ENCODE assay signal across 24 cellular contexts in the genomic region with DNA sequence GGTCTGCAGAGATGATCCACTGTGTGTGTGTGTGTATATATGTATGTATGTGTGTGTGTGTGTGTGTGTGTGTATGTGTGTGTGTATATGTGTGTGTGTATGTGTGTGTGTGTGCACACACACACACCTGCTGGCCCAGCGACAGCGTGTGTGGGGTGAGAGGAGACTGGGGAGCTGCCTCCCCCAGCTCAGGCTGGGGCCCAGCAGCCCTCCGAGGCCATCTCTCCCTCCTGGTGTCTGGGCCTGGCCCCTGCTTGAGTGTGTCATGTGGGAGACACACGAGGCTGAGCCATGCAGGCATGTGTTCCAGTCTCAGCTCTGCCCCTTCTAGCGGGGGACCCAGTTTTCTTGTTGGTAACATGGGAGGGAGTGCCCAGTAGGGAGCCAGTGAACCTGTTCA. TPM values are rescaled to one million over a fixed set of nuclear protein-coding genes. Genes with fewer than 3 reads are reported as not detected.
"Had no signal": no experiment of that assay in that cellular context is flagged by ENCODE, and none has a peak within 500 bp of the region (broad histone marks: within the 10 kb centered on the region; RNA-seq: fewer than 3 reads in every experiment).

No MANE protein-coding gene starts in this region.

- H3K9ac ChIP-seq: parathyroid adenoma had no signal

- H3K36me3 ChIP-seq: breast epithelium, colonic mucosa, esophagus squamous epithelium, gastrocnemius medialis, left ventricle myocardium inferior, tibial artery had no signal

- ATAC-seq: activated T-cell treated with anti-CD3 and anti-CD28 coated beads, Interleukin-2, amount 50 U/mL, for 72 hours; gastrocnemius medialis; right cardiac atrium; stimulated activated naive CD8-positive, alpha-beta T cell treated with anti-CD3 and anti-CD28 coated beads, Interleukin-15, amount 100 ng/mL, for 72 hours had no signal

- DNase-seq: activated CD4-positive, alpha-beta memory T cell treated with anti-CD3 and anti-CD28 coated beads, Interleukin-2, amount 10 ng/mL, durations not matched to agents 7 days and 5 days; activated CD4-positive, alpha-beta T cell treated with anti-CD3 and anti-CD28 coated beads, Interleukin-2, amount 10 ng/mL, durations not matched to agents 24 days and 14 days; activated effector memory CD4-positive, alpha-beta T cell treated with Interleukin-2 at 50 U/mL for 16 hours; activated naive CD4-positive, alpha-beta T cell treated with anti-CD3 and anti-CD28 coated beads for 36 hours; activated naive CD8-positive, alpha-beta T cell treated with anti-CD3 and anti-CD28 coated beads, Interleukin-2, amount 10 ng/mL, durations not matched to agents 7 days and 5 days; activated T-cell treated with anti-CD3 and anti-CD28 coated beads, Interleukin-2, amount 50 U/mL, for 72 hours; amniotic stem cell; colonic mucosa; esophagus squamous epithelium; gastrocnemius medialis; hippocampal formation; kidney glomerular epithelial cell; left ventricle myocardium inferior; nucleus accumbens; right cardiac atrium; stimulated activated CD4-positive, alpha-beta T cell treated with anti-CD3 and anti-CD28 coated beads, Interleukin-1b, Interleukin-23, amount 100 ng/mL, for 48 hours; stimulated activated naive CD8-positive, alpha-beta T cell treated with anti-CD3 and anti-CD28 coated beads, Interleukin-15, amount 100 ng/mL, for 72 hours; tibial artery had no signal

- H3K79me2 ChIP-seq: parathyroid adenoma had no signal

- H3K9me3 ChIP-seq: breast epithelium, colonic mucosa, esophagus squamous epithelium, gastrocnemius medialis, left ventricle myocardium inferior, tibial artery had no signal

- H3K27me3 ChIP-seq: breast epithelium, colonic mucosa, esophagus squamous epithelium, gastrocnemius medialis had no signal

- H3K4me3 ChIP-seq: breast epithelium, colonic mucosa, esophagus squamous epithelium, gastrocnemius medialis, left ventricle myocardium inferior, skin epidermis, tibial artery had no signal

- H3K27ac ChIP-seq: colonic mucosa, gastrocnemius medialis, left ventricle myocardium inferior, parathyroid adenoma, tibial artery had no signal

- H2AFZ ChIP-seq: parathyroid adenoma had no signal

RNA-seq across cellular contexts. Expression of gene EXOC3L4, which starts 18.8 kb away (rescaled TPM):
- total RNA-seq: activated CD4-positive, alpha-beta memory T cell treated with anti-CD3 and anti-CD28 coated beads, Interleukin-2, amount 10 ng/mL, durations not matched to agents 7 days and 5 days; activated CD4-positive, alpha-beta T cell treated with anti-CD3 and anti-CD28 coated beads, Interleukin-2, amount 10 ng/mL, durations not matched to agents 24 days and 14 days; activated naive CD4-positive, alpha-beta T cell treated with anti-CD3 and anti-CD28 coated beads for 36 hours; activated naive CD8-positive, alpha-beta T cell treated with anti-CD3 and anti-CD28 coated beads, Interleukin-2, amount 10 ng/mL, durations not matched to agents 7 days and 5 days; activated T-cell treated with anti-CD3 and anti-CD28 coated beads, Interleukin-2, amount 50 U/mL, for 72 hours; lung microvascular endothelial cell; pulmonary artery endothelial cell had no signal

RNA-seq across cellular contexts. Expression of gene LBHD2, which starts 29.3 kb away (rescaled TPM):
- total RNA-seq: activated CD4-positive, alpha-beta memory T cell treated with anti-CD3 and anti-CD28 coated beads, Interleukin-2, amount 10 ng/mL, durations not matched to agents 7 days and 5 days; activated CD4-positive, alpha-beta T cell treated with anti-CD3 and anti-CD28 coated beads, Interleukin-2, amount 10 ng/mL, durations not matched to agents 24 days and 14 days; activated naive CD4-positive, alpha-beta T cell treated with anti-CD3 and anti-CD28 coated beads for 36 hours; activated naive CD8-positive, alpha-beta T cell treated with anti-CD3 and anti-CD28 coated beads, Interleukin-2, amount 10 ng/mL, durations not matched to agents 7 days and 5 days; activated T-cell treated with anti-CD3 and anti-CD28 coated beads, Interleukin-2, amount 50 U/mL, for 72 hours; breast epithelium; colonic mucosa; gastrocnemius medialis; left ventricle myocardium inferior; lung microvascular endothelial cell; pulmonary artery endothelial cell; right cardiac atrium; urinary bladder had no signal
- polyA plus RNA-seq: right cardiac atrium, urinary bladder had no signal
